In genomic region chr5:141121563-141121962, GRCh38 we compare ENCODE assay signal across 9 cellular contexts.
A peak's percentile ranks its signal among the peaks of the same experiment; 100 is the strongest.
DNase-seq lines count a peak whose midpoint lies in the region; ATAC-seq and TF ChIP-seq lines count a peak whose summit lies in the region.
"Had no signal": no experiment of that assay in that cellular context is flagged by ENCODE, and none has a peak within 500 bp of the region (broad histone marks: within the 10 kb centered on the region; RNA-seq: fewer than 3 reads in every experiment).

Gene PCDHB4, plus strand, starts transcription at chr5:141121818. Its CDS starts 181 bp downstream, at chr5:141121999.

- no peak for ATAC-seq in HG02970 (IDR thresholded peaks at IDR 0.05; ENCODE audit: low FRiP score, unreplicated experiment)

- no peak for TF ChIP-seq POLR2A in erythroblast (IDR thresholded peaks at IDR 0.05; ENCODE audit: low read length)

- TF ChIP-seq CTCF in GM12873 (IDR thresholded peaks at IDR 0.05; ENCODE audit: insufficient read depth, low read depth, low read length, missing control alignments) = peak; percentile 20

- DNase-seq in NCI-H2029 (lab: John Stamatoyannopoulos, UW) (peak; percentile 50), erythroblast (lab: John Stamatoyannopoulos, UW) (peak; percentile 1 to 5), pons (ENCODE audit: low spot score) (peak; percentile 46), activated T-cell treated with anti-CD3 and anti-CD28 coated beads for 4 hours (no peak), SKM-1 (lab: John Stamatoyannopoulos, UW; ENCODE audit: unreplicated experiment) (no peak), HuH-7 (ENCODE audit: low spot score) (no peak)
- DNase-seq: KBM-7 had no signal

Comparison
In these comparisons a context has a peak if more than half of its experiments do, and no peak if none do; other contexts are left out.
1. DNase-seq: peak in NCI-H2029 (single experiment), erythroblast (2 of 2) and pons (single experiment); none in activated T-cell treated with anti-CD3 and anti-CD28 coated beads for 4 hours (single experiment), SKM-1 (single experiment) and HuH-7 (single experiment).